8 cellular contexts compared by ENCODE assay signal in the genomic region with DNA sequence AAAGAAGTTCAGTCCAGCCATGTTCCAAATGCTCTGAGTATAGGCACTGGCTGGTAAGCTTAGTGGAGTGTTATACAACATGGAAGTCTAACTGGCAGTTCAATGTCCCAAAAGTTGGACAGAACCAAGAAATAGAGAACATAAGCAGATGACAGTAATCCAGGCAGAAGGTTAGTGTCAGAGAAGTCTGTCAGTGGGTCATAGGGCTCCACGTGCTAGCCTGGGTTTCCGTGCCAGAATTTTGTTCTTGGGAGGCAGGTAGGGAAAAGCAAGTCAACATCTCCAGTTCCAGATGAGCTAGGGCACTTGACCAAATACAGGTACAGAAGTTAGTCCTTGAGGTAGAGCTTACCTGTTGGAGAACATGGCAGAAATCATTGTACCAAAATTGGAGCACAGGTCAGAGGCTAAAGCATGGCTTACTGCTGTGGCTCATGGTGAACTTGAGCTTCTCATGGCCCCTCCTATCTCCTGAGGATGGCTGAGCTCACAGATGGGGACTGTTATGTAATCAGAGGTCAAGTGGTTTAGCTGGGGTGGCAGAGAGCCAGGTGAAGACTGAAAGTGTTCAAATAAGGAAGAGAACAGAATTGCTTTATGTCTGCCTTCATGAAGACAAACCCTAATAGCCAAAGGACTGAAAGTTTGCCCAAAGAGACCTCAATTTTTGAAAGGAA.
DNase-seq lines count a peak whose midpoint lies in the region; ATAC-seq and TF ChIP-seq lines count a peak whose summit lies in the region.

No MANE protein-coding gene starts in this region.

- peaks cover 8% of the 10 kb centered on the region for H3K36me3 Mint-ChIP-seq in effector memory CD8-positive, alpha-beta T cell (ENCODE audit: insufficient read depth)
- H3K36me3 Mint-ChIP-seq in activated CD4-positive, alpha-beta T cell treated with anti-CD3 and anti-CD28 coated beads, Interleukin-2, amount 10 ng/mL, durations not matched to agents 24 days and 14 days (ENCODE audit: low read depth) = no peaks in the 10 kb centered on the region

- ATAC-seq in effector memory CD8-positive, alpha-beta T cell (replicated peaks) = peak; percentile 74
- peak; percentile 22 for ATAC-seq in omental fat pad (ENCODE audit: low FRiP score)
- no peak for ATAC-seq in GM19452 (IDR thresholded peaks at IDR 0.05; ENCODE audit: unreplicated experiment)

- H3K27me3 Mint-ChIP-seq in effector memory CD8-positive, alpha-beta T cell = no peaks in the 10 kb centered on the region
- peaks cover 10% of the 10 kb centered on the region for H3K27me3 Mint-ChIP-seq in activated CD4-positive, alpha-beta T cell treated with anti-CD3 and anti-CD28 coated beads, Interleukin-2, amount 10 ng/mL, durations not matched to agents 24 days and 14 days

- no peak for TF ChIP-seq CTCF in GM12864 (IDR thresholded peaks at IDR 0.05; ENCODE audit: low read depth, low read length, missing control alignments)
- TF ChIP-seq CTCF in omental fat pad (IDR thresholded peaks at IDR 0.05) = no peak

- H3K4me1 Mint-ChIP-seq in effector memory CD8-positive, alpha-beta T cell (ENCODE audit: low read depth in 2 of 2) = peaks cover 23 to 32% of the 10 kb centered on the region in 2 donors
- peaks cover 4% of the 10 kb centered on the region for H3K4me1 Mint-ChIP-seq in activated CD4-positive, alpha-beta T cell treated with anti-CD3 and anti-CD28 coated beads, Interleukin-2, amount 10 ng/mL, durations not matched to agents 24 days and 14 days

- H3K4me3 Mint-ChIP-seq in effector memory CD8-positive, alpha-beta T cell = peak overlapping the region in 1 of 2 donors; percentile 49
- H3K4me3 Mint-ChIP-seq in activated CD4-positive, alpha-beta T cell treated with anti-CD3 and anti-CD28 coated beads, Interleukin-2, amount 10 ng/mL, durations not matched to agents 24 days and 14 days = no peak overlapping the region

- intact Hi-C loops in activated CD4-positive, alpha-beta T cell treated with anti-CD3 and anti-CD28 coated beads, Interleukin-2, amount 10 ng/mL, durations not matched to agents 24 days and 14 days (cut with micrococcal nuclease) = no loop called here

- H3K9me3 Mint-ChIP-seq in effector memory CD8-positive, alpha-beta T cell = no peaks in the 10 kb centered on the region
- H3K9me3 Mint-ChIP-seq in activated CD4-positive, alpha-beta T cell treated with anti-CD3 and anti-CD28 coated beads, Interleukin-2, amount 10 ng/mL, durations not matched to agents 24 days and 14 days = no peaks in the 10 kb centered on the region

- no peak overlapping the region for H3K4me3 ChIP-seq in GM12864 (ENCODE audit: low read depth, low read length)

- peak; percentile 26 for DNase-seq in GM12864 (ENCODE audit: low read depth)
- DNase-seq in NCI-H510A treated with DMSO at 0.1 percent for 48 hours (lab: John Stamatoyannopoulos, UW) = peak; percentile 95
- DNase-seq in effector memory CD8-positive, alpha-beta T cell = peak in 2 of 3 experiments; percentile 22 to 29
- DNase-seq in omental fat pad (ENCODE audit: low spot score) = no peak
- no peak for DNase-seq in GDM1 (lab: John Stamatoyannopoulos, UW)
- DNase-seq in activated CD4-positive, alpha-beta T cell treated with anti-CD3 and anti-CD28 coated beads, Interleukin-2, amount 50 U/mL, for 1 hour = no peak
- no peak for DNase-seq in activated CD4-positive, alpha-beta T cell treated with anti-CD3 and anti-CD28 coated beads, Interleukin-2, amount 10 ng/mL, durations not matched to agents 24 days and 14 days

- peak overlapping the region; percentile 54 to 57 for H3K27ac Mint-ChIP-seq in effector memory CD8-positive, alpha-beta T cell
- H3K27ac Mint-ChIP-seq in activated CD4-positive, alpha-beta T cell treated with anti-CD3 and anti-CD28 coated beads, Interleukin-2, amount 10 ng/mL, durations not matched to agents 24 days and 14 days = no peak overlapping the region

Comparison
In these comparisons a context has a peak if more than half of its experiments do, and no peak if none do; other contexts are left out.
1. DNase-seq: peak in GM12864 (single experiment), NCI-H510A treated with DMSO at 0.1 percent for 48 hours (single experiment) and effector memory CD8-positive, alpha-beta T cell (2 of 3); none in omental fat pad (single experiment), GDM1 (single experiment), activated CD4-positive, alpha-beta T cell treated with anti-CD3 and anti-CD28 coated beads, Interleukin-2, amount 50 U/mL, for 1 hour (single experiment) and activated CD4-positive, alpha-beta T cell treated with anti-CD3 and anti-CD28 coated beads, Interleukin-2, amount 10 ng/mL, durations not matched to agents 24 days and 14 days (single experiment).